In the genomic region with DNA sequence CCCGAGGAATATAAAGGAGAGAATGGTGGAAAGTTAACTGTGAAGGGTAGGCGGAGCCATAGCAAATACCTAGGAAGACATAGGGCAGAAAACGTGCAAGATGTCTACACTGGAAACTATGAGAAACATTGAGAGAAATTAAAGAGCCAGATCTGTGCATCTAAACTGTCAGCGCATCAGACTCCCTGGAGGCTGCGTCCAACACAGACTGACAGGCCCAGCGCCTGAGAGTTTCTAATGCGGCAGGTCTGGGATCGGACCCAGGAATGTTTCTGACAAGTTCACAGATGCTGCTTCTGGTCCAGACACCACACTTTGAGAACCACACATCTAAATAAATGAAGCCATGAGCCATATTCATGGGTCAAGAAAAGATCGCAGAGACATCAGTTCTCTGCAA, we compare ENCODE assay signal across 30 cellular contexts.
"Had no signal": no experiment of that assay in that cellular context is flagged by ENCODE, and none has a peak within 500 bp of the region (broad histone marks: within the 10 kb centered on the region; RNA-seq: fewer than 3 reads in every experiment).

No MANE protein-coding gene starts in this region.

- H3K9me3 Mint-ChIP-seq: activated CD4-positive, alpha-beta T cell treated with anti-CD3 and anti-CD28 coated beads, Interleukin-2, amount 10 ng/mL, durations not matched to agents 24 days and 14 days; activated CD8-positive, alpha-beta T cell treated with anti-CD3 and anti-CD28 coated beads for 36 hours; activated naive CD4-positive, alpha-beta T cell treated with anti-CD3 and anti-CD28 coated beads, Interleukin-2, amount 50 U/mL, for 24 hours; activated naive CD8-positive, alpha-beta T cell treated with anti-CD3 and anti-CD28 coated beads, Interleukin-2, amount 10 ng/mL, durations not matched to agents 7 days and 5 days; activated T-cell treated with anti-CD3 and anti-CD28 coated beads, Interleukin-2, amount 50 U/mL, for 24 hours; activated T-helper 2 cell treated with anti-CD3 and anti-CD28 coated beads, Interferon-gamma antibody, Interleukin-2, Interleukin-4, amounts not matched to agents 10 μg/mL and 5 μg/mL and 100 μg/mL, durations not matched to agents 14 hours and 24 hours and 36 hours had no signal

- H3K9me3 ChIP-seq: ascending aorta had no signal

- H3K4me3 ChIP-seq: ascending aorta, cardiac muscle cell had no signal

- DNase-seq: activated CD4-positive, alpha-beta T cell treated with anti-CD3 and anti-CD28 coated beads, Interleukin-2, amount 10 ng/mL, durations not matched to agents 24 days and 14 days; activated CD4-positive, alpha-beta T cell treated with anti-CD3 and anti-CD28 coated beads, Interleukin-2, amount 50 U/mL, for 4 hours; activated CD8-positive, alpha-beta T cell treated with anti-CD3 and anti-CD28 coated beads for 36 hours; activated gamma-delta T cell; activated naive CD4-positive, alpha-beta T cell treated with Interleukin-2 at 50 U/mL for 16 hours; activated naive CD8-positive, alpha-beta T cell treated with anti-CD3 and anti-CD28 coated beads, Interleukin-2, amount 10 ng/mL, durations not matched to agents 7 days and 5 days; activated T-cell treated with anti-CD3 and anti-CD28 coated beads, Interleukin-2, amount 50 U/mL, for 24 hours; amygdala; Karpas-422; KBM-7; NCI-H1105; NCI-H1436; NCI-H1694; NCI-H1930; NCI-H2081 treated with DMSO at 0.1 percent for 48 hours; NCI-H226; NCI-H446 treated with DMSO at 0.1 percent for 48 hours; NCI-H524; NCI-H69; SIG-M5; T-helper 1 cell; T1000; WERI-Rb-1 had no signal

- H3K27ac Mint-ChIP-seq: activated CD4-positive, alpha-beta T cell treated with anti-CD3 and anti-CD28 coated beads, Interleukin-2, amount 10 ng/mL, durations not matched to agents 24 days and 14 days; activated CD8-positive, alpha-beta T cell treated with anti-CD3 and anti-CD28 coated beads for 36 hours; activated naive CD8-positive, alpha-beta T cell treated with anti-CD3 and anti-CD28 coated beads, Interleukin-2, amount 10 ng/mL, durations not matched to agents 7 days and 5 days; activated T-cell treated with anti-CD3 and anti-CD28 coated beads, Interleukin-2, amount 50 U/mL, for 24 hours; activated T-helper 2 cell treated with anti-CD3 and anti-CD28 coated beads, Interferon-gamma antibody, Interleukin-2, Interleukin-4, amounts not matched to agents 10 μg/mL and 5 μg/mL and 100 μg/mL, durations not matched to agents 14 hours and 24 hours and 36 hours had no signal

- ATAC-seq: activated CD8-positive, alpha-beta T cell treated with anti-CD3 and anti-CD28 coated beads for 36 hours; Panc1; Right ventricle myocardium inferior; SK-N-SH treated with all-trans-retinoic acid at 6 μM for 48 hours had no signal

- H3K27me3 Mint-ChIP-seq: activated naive CD4-positive, alpha-beta T cell treated with anti-CD3 and anti-CD28 coated beads, Interleukin-2, amount 50 U/mL, for 24 hours had no signal

- H3K27me3 ChIP-seq: ascending aorta, cardiac muscle cell had no signal

- H3K4me1 ChIP-seq: ascending aorta had no signal

- H3K36me3 Mint-ChIP-seq: activated naive CD4-positive, alpha-beta T cell treated with anti-CD3 and anti-CD28 coated beads, Interleukin-2, amount 50 U/mL, for 24 hours; activated naive CD8-positive, alpha-beta T cell treated with anti-CD3 and anti-CD28 coated beads, Interleukin-2, amount 10 ng/mL, durations not matched to agents 7 days and 5 days had no signal

- H3K27ac ChIP-seq: ascending aorta, cardiac muscle cell, WERI-Rb-1 had no signal

- H3K4me3 Mint-ChIP-seq: activated CD4-positive, alpha-beta T cell treated with anti-CD3 and anti-CD28 coated beads, Interleukin-2, amount 10 ng/mL, durations not matched to agents 24 days and 14 days; activated CD8-positive, alpha-beta T cell treated with anti-CD3 and anti-CD28 coated beads for 36 hours; activated naive CD4-positive, alpha-beta T cell treated with anti-CD3 and anti-CD28 coated beads, Interleukin-2, amount 50 U/mL, for 24 hours; activated naive CD8-positive, alpha-beta T cell treated with anti-CD3 and anti-CD28 coated beads, Interleukin-2, amount 10 ng/mL, durations not matched to agents 7 days and 5 days; activated T-cell treated with anti-CD3 and anti-CD28 coated beads, Interleukin-2, amount 50 U/mL, for 24 hours had no signal

- H3K36me3 ChIP-seq: cardiac muscle cell, WERI-Rb-1 had no signal
